23 cellular contexts compared by ENCODE assay signal in genomic region chr13:96768524-96768923, GRCh38.
"Had no signal": no experiment of that assay in that cellular context is flagged by ENCODE, and none has a peak within 500 bp of the region (broad histone marks: within the 10 kb centered on the region; RNA-seq: fewer than 3 reads in every experiment).

No MANE protein-coding gene starts in this region.

- DNase-seq: activated CD4-positive, alpha-beta T cell treated with anti-CD3 and anti-CD28 coated beads for 36 hours; activated CD4-positive, CD25-positive, alpha-beta regulatory T cell; activated naive CD4-positive, alpha-beta T cell; activated T-cell treated with anti-CD3 and anti-CD28 coated beads for 4 hours; activated T-cell treated with anti-CD3 and anti-CD28 coated beads, Interleukin-2, amount 50 U/mL, for 72 hours; colonic mucosa; dorsolateral prefrontal cortex; effector memory CD4-positive, alpha-beta T cell; heart left ventricle; hypothalamus; immature natural killer cell; left lung; lower lobe of right lung; nephron progenitor cell; nucleus accumbens; pancreas; psoas muscle; stimulated activated CD4-positive, alpha-beta T cell treated with anti-CD3 and anti-CD28 coated beads, Interleukin-15, amount 100 ng/mL, for 24 hours; stimulated activated naive CD4-positive, alpha-beta T cell; T-helper 1 cell; tibial artery; upper lobe of right lung had no signal

- H3K27ac ChIP-seq: colonic mucosa, dorsolateral prefrontal cortex, heart left ventricle, left lung, lower lobe of right lung, pancreas, psoas muscle, suprapubic skin, tibial artery, upper lobe of right lung had no signal

- H3K27me3 ChIP-seq: colonic mucosa, dorsolateral prefrontal cortex, heart left ventricle, left lung, pancreas, suprapubic skin, tibial artery, upper lobe of right lung had no signal

- H3K4me3 ChIP-seq: colonic mucosa, dorsolateral prefrontal cortex, heart left ventricle, left lung, lower lobe of right lung, pancreas, psoas muscle, suprapubic skin, tibial artery, upper lobe of right lung had no signal

- H3K9me3 ChIP-seq: colonic mucosa, heart left ventricle, lower lobe of right lung, pancreas, psoas muscle, suprapubic skin, tibial artery, upper lobe of right lung had no signal

- H3K4me1 ChIP-seq: colonic mucosa, left lung, lower lobe of right lung, pancreas, psoas muscle, suprapubic skin, tibial artery, upper lobe of right lung had no signal

- H3K36me3 ChIP-seq: colonic mucosa, heart left ventricle, left lung, lower lobe of right lung, pancreas, suprapubic skin, tibial artery, upper lobe of right lung had no signal
